1 cellular context compared by ENCODE assay signal in genomic region chr1:32773764-32774463, GRCh38.
TF ChIP-seq lines count a peak whose summit lies in the region.

No MANE protein-coding gene starts in this region.

TF ChIP-seq in HEK293, 187 proteins besides CTCF, POLR2A, EP300 and RAD21 (continued from another document and continues in another):
- TF ChIP-seq ZBTB11 (tag by site-specific recombination; conservative IDR thresholded peaks at IDR 0.05; ENCODE audit: low read depth) (no peak), ZNF518A (tag by site-specific recombination; conservative IDR thresholded peaks at IDR 0.05; ENCODE audit: low read depth) (no peak), ZNF148 (tag by site-specific recombination; IDR thresholded peaks at IDR 0.05; ENCODE audit: borderline replicate concordance) (no peak), ZNF548 (tag by site-specific recombination; IDR thresholded peaks at IDR 0.05) (no peak), ZNF174 (tag by site-specific recombination; IDR thresholded peaks at IDR 0.05) (no peak), ZNF311 (tag by site-specific recombination; IDR thresholded peaks at IDR 0.05; ENCODE audit: borderline replicate concordance) (no peak), ZSCAN30 (tag by site-specific recombination; IDR thresholded peaks at IDR 0.05) (0 out of 2 replicates have a peak, but pooled peaks have one; percentile 18), SCRT2 (tag by site-specific recombination; IDR thresholded peaks at IDR 0.05) (peak; percentile 87), ZNF623 (tag by site-specific recombination; IDR thresholded peaks at IDR 0.05) (no peak), ZNF660 (tag by site-specific recombination; IDR thresholded peaks at IDR 0.05) (no peak), KLF9 (tag by site-specific recombination; IDR thresholded peaks at IDR 0.05; ENCODE audit: low read depth) (0 out of 2 replicates have a peak, but pooled peaks have one; percentile 17), WT1 (tag by site-specific recombination; IDR thresholded peaks at IDR 0.05) (no peak), ZNF221 (tag by site-specific recombination; IDR thresholded peaks at IDR 0.05; ENCODE audit: borderline replicate concordance) (no peak), PRDM4 (tag by site-specific recombination; IDR thresholded peaks at IDR 0.05) (no peak), MEIS1 (CRISPR knock-in tag; IDR thresholded peaks at IDR 0.05; ENCODE audit: borderline replicate concordance) (no peak), ZNF624 (tag by site-specific recombination; IDR thresholded peaks at IDR 0.05) (no peak), ZNF133 (tag by site-specific recombination; IDR thresholded peaks at IDR 0.05) (no peak), ZNF785 (tag by site-specific recombination; IDR thresholded peaks at IDR 0.05) (no peak), PATZ1 (tag by site-specific recombination; IDR thresholded peaks at IDR 0.05) (0 out of 2 replicates have a peak, but pooled peaks have one; percentile 18), ZNF664 (tag by site-specific recombination; IDR thresholded peaks at IDR 0.05) (no peak), ZNF280D (tag by site-specific recombination; IDR thresholded peaks at IDR 0.05) (no peak), ZNF555 (tag by site-specific recombination; conservative IDR thresholded peaks at IDR 0.05) (no peak), ZBTB17 (tag by site-specific recombination; IDR thresholded peaks at IDR 0.05) (peak; percentile 43), ZNF776 (tag by site-specific recombination; IDR thresholded peaks at IDR 0.05; ENCODE audit: borderline replicate concordance) (no peak), ZNF596 (tag by site-specific recombination; IDR thresholded peaks at IDR 0.05) (no peak)
- TF ChIP-seq, protein P1, sequence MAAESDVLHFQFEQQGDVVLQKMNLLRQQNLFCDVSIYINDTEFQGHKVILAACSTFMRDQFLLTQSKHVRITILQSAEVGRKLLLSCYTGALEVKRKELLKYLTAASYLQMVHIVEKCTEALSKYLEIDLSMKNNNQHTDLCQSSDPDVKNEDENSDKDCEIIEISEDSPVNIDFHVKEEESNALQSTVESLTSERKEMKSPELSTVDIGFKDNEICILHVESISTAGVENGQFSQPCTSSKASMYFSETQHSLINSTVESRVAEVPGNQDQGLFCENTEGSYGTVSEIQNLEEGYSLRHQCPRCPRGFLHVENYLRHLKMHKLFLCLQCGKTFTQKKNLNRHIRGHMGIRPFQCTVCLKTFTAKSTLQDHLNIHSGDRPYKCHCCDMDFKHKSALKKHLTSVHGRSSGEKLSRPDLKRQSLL (tag by site-specific recombination; IDR thresholded peaks at IDR 0.05) = no peak
- TF ChIP-seq, protein P2, sequence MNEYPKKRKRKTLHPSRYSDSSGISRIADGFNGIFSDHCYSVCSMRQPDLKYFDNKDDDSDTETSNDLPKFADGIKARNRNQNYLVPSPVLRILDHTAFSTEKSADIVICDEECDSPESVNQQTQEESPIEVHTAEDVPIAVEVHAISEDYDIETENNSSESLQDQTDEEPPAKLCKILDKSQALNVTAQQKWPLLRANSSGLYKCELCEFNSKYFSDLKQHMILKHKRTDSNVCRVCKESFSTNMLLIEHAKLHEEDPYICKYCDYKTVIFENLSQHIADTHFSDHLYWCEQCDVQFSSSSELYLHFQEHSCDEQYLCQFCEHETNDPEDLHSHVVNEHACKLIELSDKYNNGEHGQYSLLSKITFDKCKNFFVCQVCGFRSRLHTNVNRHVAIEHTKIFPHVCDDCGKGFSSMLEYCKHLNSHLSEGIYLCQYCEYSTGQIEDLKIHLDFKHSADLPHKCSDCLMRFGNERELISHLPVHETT (tag by site-specific recombination; IDR thresholded peaks at IDR 0.05) = no peak
- TF ChIP-seq, protein P3, sequence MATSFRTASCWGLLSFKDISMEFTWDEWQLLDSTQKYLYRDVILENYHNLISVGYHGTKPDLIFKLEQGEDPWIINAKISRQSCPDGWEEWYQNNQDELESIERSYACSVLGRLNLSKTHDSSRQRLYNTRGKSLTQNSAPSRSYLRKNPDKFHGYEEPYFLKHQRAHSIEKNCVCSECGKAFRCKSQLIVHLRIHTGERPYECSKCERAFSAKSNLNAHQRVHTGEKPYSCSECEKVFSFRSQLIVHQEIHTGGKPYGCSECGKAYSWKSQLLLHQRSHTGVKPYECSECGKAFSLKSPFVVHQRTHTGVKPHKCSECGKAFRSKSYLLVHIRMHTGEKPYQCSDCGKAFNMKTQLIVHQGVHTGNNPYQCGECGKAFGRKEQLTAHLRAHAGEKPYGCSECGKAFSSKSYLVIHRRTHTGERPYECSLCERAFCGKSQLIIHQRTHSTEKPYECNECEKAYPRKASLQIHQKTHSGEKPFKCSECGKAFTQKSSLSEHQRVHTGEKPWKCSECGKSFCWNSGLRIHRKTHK (tag by site-specific recombination; IDR thresholded peaks at IDR 0.05) = no peak
